In the genomic region with DNA sequence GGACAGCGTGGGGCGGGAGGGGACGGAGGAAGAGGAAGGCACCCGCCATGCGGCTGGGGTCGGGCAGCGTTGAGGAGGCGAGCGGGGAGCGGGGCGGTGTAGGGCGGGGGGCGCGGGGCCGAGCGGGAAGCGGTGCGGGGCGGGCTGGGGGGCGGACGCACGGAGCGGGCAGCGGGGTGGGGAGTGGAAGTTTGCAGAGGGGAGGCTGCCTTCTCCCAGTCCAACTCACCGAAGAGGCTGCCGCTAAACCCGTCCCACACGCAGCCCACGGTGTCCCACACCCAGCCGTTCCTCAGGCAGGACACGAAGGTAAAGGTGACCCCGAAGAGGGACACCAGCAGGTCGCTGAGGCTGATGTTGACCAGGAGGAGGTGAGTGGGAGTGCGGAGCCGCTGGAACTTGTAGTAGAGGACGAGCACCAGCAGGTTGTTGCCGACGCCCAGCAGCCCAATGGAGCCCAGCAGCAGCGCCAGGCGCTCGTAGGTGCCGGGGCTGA, we compare ENCODE assay signal across 8 cellular contexts. TPM values are rescaled to one million over a fixed set of nuclear protein-coding genes. Genes with fewer than 3 reads are reported as not detected.
DNase-seq lines count a peak whose midpoint lies in the region; ATAC-seq and TF ChIP-seq lines count a peak whose summit lies in the region.

No MANE protein-coding gene starts in this region.

- no peaks in the 10 kb centered on the region for H3K9me3 ChIP-seq in ascending aorta

- ATAC-seq in GM19025 (IDR thresholded peaks at IDR 0.05; ENCODE audit: low read depth, unreplicated experiment) (peak; percentile 49), HG03196 (IDR thresholded peaks at IDR 0.05; ENCODE audit: unreplicated experiment) (peak; percentile 43)

- H3K27me3 ChIP-seq in ascending aorta, result no peaks in the 10 kb centered on the region
- no peaks in the 10 kb centered on the region for H3K27me3 ChIP-seq in kidney epithelial cell (ENCODE audit: control insufficient read depth, insufficient read depth, low read length)

- peak overlapping the region; percentile 77 to 80 for H3K27ac ChIP-seq in ascending aorta

- DNase-seq in C1 segment of cervical spinal cord (lab: John Stamatoyannopoulos, UW) (peak in 8 of 14 donors; percentile 9 to 78 (median 52)), RKO (ENCODE audit: low spot score) (peak; percentile 69), ascending aorta (ENCODE audit: low spot score in 2 of 2) (peak in 1 of 2 donors; percentile 70), kidney epithelial cell (ENCODE audit: low read depth) (no peak), LoVo (ENCODE audit: low spot score) (no peak)
- peak in 2 of 3 experiments; percentile 14 to 27 for DNase-seq in stimulated activated CD4-positive, alpha-beta T cell treated with anti-CD3 and anti-CD28 coated beads, TNF-alpha, amount 100 ng/mL, for 24 hours (ENCODE audit: low read depth in 3 of 3)

- TF ChIP-seq CTCF in ascending aorta (IDR thresholded peaks at IDR 0.05) (peak in 1 of 3 experiments; percentile 6), kidney epithelial cell (IDR thresholded peaks at IDR 0.05; ENCODE audit: insufficient read depth, low read length, poor library complexity, severe bottlenecking) (no peak)

- H3K4me3 ChIP-seq in ascending aorta (peak overlapping the region; percentile 88 to 91), kidney epithelial cell (ENCODE audit: low read depth, low read length) (peak overlapping the region; percentile 99)

- H3K4me1 ChIP-seq in ascending aorta, result peaks cover 0 to 9% of the 10 kb centered on the region in 2 donors

- H3K36me3 ChIP-seq in ascending aorta, result peaks cover 0 to 7% of the 10 kb centered on the region in 2 donors
- no peaks in the 10 kb centered on the region for H3K36me3 ChIP-seq in kidney epithelial cell (ENCODE audit: control insufficient read depth, insufficient read depth, low read length)

- intact Hi-C loops in ascending aorta (cut with DNase I), result loop anchor here (1.0 to 5.0 kb wide), 3 partner anchors 108 to 208 kb away; a partner anchor contains a TSS

RNA-seq across cellular contexts. Expression of a gene that starts 0.5 kb away (rescaled TPM):
- total RNA-seq in ascending aorta (1.2 TPM), kidney epithelial cell (15.3 and 20.5 TPM in 2 replicates)

RNA-seq across cellular contexts. Expression of a gene that starts 0.5 kb away (rescaled TPM):
- total RNA-seq in ascending aorta (9.0 TPM), kidney epithelial cell (25.7 and 29.8 TPM in 2 replicates)

RNA-seq across cellular contexts. Expression of a gene that starts 12.4 kb away (rescaled TPM):
- total RNA-seq in ascending aorta, result not detected
- total RNA-seq in kidney epithelial cell, result not detected in 2 replicates

Comparison
In these comparisons a context has a peak if more than half of its experiments do, and no peak if none do; other contexts are left out.
1. DNase-seq: peak in C1 segment of cervical spinal cord (8 of 14), RKO (single experiment) and stimulated activated CD4-positive, alpha-beta T cell treated with anti-CD3 and anti-CD28 coated beads, TNF-alpha, amount 100 ng/mL, for 24 hours (2 of 3); none in kidney epithelial cell (single experiment) and LoVo (single experiment).